Comparison of ENCODE assay signal across 1 cellular context in the genomic region with DNA sequence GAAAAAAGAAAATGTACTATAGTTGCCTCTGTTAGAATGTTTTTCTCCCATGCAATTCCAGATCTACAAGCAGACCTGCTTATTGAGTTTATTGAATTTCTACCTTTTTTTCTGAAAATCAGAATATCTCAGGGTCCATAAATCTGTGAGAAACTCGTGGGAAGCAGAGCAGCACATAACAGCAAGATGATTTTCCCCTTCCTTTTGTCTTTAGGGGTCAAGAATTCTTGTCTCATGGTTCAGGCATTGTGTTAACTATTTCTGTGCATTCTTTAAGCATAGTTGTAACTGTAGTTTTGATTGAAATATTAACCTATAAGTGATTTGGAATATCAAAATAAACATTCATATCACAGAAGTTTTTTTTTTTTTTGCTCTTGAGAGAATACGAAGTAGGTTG.
TF ChIP-seq lines count a peak whose summit lies in the region.

No MANE protein-coding gene starts in this region.

TF ChIP-seq in IMR-90, 13 proteins besides CTCF, POLR2A, EP300 and RAD21:
- TF ChIP-seq NFE2L2 (IDR thresholded peaks at IDR 0.05; ENCODE audit: low read depth, low read length) (no peak), MAFK (IDR thresholded peaks at IDR 0.05; ENCODE audit: low read depth, low read length) (no peak), MXI1 (IDR thresholded peaks at IDR 0.05; ENCODE audit: borderline replicate concordance, low read depth, low read length) (no peak)
- TF ChIP-seq, protein P1, sequence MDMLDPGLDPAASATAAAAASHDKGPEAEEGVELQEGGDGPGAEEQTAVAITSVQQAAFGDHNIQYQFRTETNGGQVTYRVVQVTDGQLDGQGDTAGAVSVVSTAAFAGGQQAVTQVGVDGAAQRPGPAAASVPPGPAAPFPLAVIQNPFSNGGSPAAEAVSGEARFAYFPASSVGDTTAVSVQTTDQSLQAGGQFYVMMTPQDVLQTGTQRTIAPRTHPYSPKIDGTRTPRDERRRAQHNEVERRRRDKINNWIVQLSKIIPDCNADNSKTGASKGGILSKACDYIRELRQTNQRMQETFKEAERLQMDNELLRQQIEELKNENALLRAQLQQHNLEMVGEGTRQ (IDR thresholded peaks at IDR 0.05; ENCODE audit: low read depth, low read length) = no peak
TF ChIP-seq in IMR-90: peak in this region for 0.
